12 cellular contexts compared by ENCODE assay signal in genomic region chr18:74836296-74837139, GRCh38.
DNase-seq lines count a peak whose midpoint lies in the region; ATAC-seq lines count a peak whose summit lies in the region.
"Had no signal": no experiment of that assay in that cellular context is flagged by ENCODE, and none has a peak within 500 bp of the region (broad histone marks: within the 10 kb centered on the region; RNA-seq: fewer than 3 reads in every experiment).

No MANE protein-coding gene starts in this region.

- H3K9me3 ChIP-seq in GM23248 (ENCODE audit: low read depth) = no peaks in the 10 kb centered on the region
- H3K9me3 ChIP-seq: gastrocnemius medialis, tibial artery had no signal

- H4K20me1 ChIP-seq in GM23248 (ENCODE audit: insufficient read depth) = no peaks in the 10 kb centered on the region

- DNase-seq in GM23248 = peak; percentile 59
- DNase-seq in NCI-H226 = peak; percentile 1
- peak; percentile 72 for DNase-seq in dermis blood vessel endothelial cell
- DNase-seq in mucosa of gallbladder (ENCODE audit: low spot score) = peak; percentile 17
- no peak for DNase-seq in stimulated activated CD4-positive, alpha-beta T cell treated with anti-CD3 and anti-CD28 coated beads, Interleukin-4, amount 100 ng/mL, for 24 hours
- no peak for DNase-seq in activated CD4-positive, alpha-beta T cell treated with anti-CD3 and anti-CD28 coated beads for 48 hours
- DNase-seq: activated T-cell treated with anti-CD3 and anti-CD28 coated beads, Interleukin-2, amount 50 U/mL, for 4 hours; gastrocnemius medialis; tibial artery had no signal

- H3K4me3 ChIP-seq in GM23248 = no peak overlapping the region
- H3K4me3 ChIP-seq: gastrocnemius medialis, skin epidermis, tibial artery had no signal

- H3K4me2 ChIP-seq in GM23248 (ENCODE audit: unreplicated experiment) = no peak overlapping the region

- H3K27me3 ChIP-seq in GM23248 (replicated peaks; ENCODE audit: insufficient read depth) = no peaks in the 10 kb centered on the region
- H3K27me3 ChIP-seq: gastrocnemius medialis, tibial artery had no signal

- no peak for ATAC-seq in GM21528 (IDR thresholded peaks at IDR 0.05; ENCODE audit: low FRiP score, unreplicated experiment)
- no peak for ATAC-seq in HG03378 (IDR thresholded peaks at IDR 0.05; ENCODE audit: unreplicated experiment)
- ATAC-seq: activated T-cell treated with anti-CD3 and anti-CD28 coated beads, Interleukin-2, amount 50 U/mL, for 4 hours; gastrocnemius medialis had no signal

- peaks cover 15% of the 10 kb centered on the region; the same call in 1 of the 2 replicates for H3F3A ChIP-seq in GM23248 (ENCODE audit: insufficient read depth)

- no peak overlapping the region for H2AFZ ChIP-seq in GM23248

- in situ Hi-C loops in GM23248 (cut with MboI) = no loop called here

- no peaks in the 10 kb centered on the region for H3K36me3 ChIP-seq in GM23248 (ENCODE audit: low read depth)
- H3K36me3 ChIP-seq: gastrocnemius medialis, tibial artery had no signal

- H3K79me2 ChIP-seq in GM23248 (ENCODE audit: insufficient read depth) = no peaks in the 10 kb centered on the region

- H3K9me2 ChIP-seq in GM23248 (ENCODE audit: insufficient read depth) = no peaks in the 10 kb centered on the region

- H3K27ac ChIP-seq in GM23248 = peak overlapping the region; percentile 13; the same call in 1 of the 2 replicates
- H3K27ac ChIP-seq: gastrocnemius medialis, skin epidermis, tibial artery had no signal

- no peak overlapping the region for H3K9ac ChIP-seq in GM23248

- peaks cover 19% of the 10 kb centered on the region for H3K4me1 ChIP-seq in GM23248 (ENCODE audit: insufficient read depth)
- H3K4me1 ChIP-seq: tibial artery had no signal

- 45 to 53% methylated on average over 8 of the region's 8 CpGs for WGBS in GM23248 (ENCODE audit: low coverage in 1 of 2, low lambda C conversion rate in 2 of 2, missing lambda C conversion rate in 2 of 2), 2 experiments

Comparison
In these comparisons a context has a peak if more than half of its experiments do, and no peak if none do; other contexts are left out.
1. DNase-seq: peak in GM23248 (single experiment), NCI-H226 (single experiment), dermis blood vessel endothelial cell (single experiment) and mucosa of gallbladder (single experiment); none in stimulated activated CD4-positive, alpha-beta T cell treated with anti-CD3 and anti-CD28 coated beads, Interleukin-4, amount 100 ng/mL, for 24 hours (single experiment) and activated CD4-positive, alpha-beta T cell treated with anti-CD3 and anti-CD28 coated beads for 48 hours (single experiment).